In the genomic region with DNA sequence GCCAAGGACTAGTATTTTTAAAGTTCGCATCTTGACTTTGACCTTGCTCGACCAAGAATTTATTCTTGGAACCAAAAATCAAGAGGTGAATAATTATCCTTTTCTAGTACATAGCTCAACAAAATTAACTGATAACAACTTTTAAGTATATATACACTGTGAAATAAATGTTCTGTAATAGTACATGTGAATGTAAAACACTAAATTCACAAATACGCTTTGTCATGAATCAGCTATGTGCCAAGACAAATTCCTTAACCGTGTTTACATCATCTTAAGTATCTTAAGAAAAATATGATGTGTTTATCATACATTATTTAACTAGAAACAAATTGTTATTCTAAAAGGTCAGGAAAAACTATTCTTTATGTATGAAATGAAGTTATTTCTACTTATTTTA, we compare ENCODE assay signal across 26 cellular contexts.
A peak's percentile ranks its signal among the peaks of the same experiment; 100 is the strongest.
DNase-seq lines count a peak whose midpoint lies in the region; ATAC-seq and TF ChIP-seq lines count a peak whose summit lies in the region.
"Had no signal": no experiment of that assay in that cellular context is flagged by ENCODE, and none has a peak within 500 bp of the region (broad histone marks: within the 10 kb centered on the region; RNA-seq: fewer than 3 reads in every experiment).

No MANE protein-coding gene starts in this region.

- H3K36me3 Mint-ChIP-seq in activated CD4-positive, alpha-beta T cell treated with anti-CD3 and anti-CD28 coated beads for 36 hours (ENCODE audit: low read depth): peaks cover 26% of the 10 kb centered on the region

- H3K9me3 Mint-ChIP-seq in activated CD4-positive, alpha-beta T cell treated with anti-CD3 and anti-CD28 coated beads for 36 hours (ENCODE audit: low read depth): no peaks in the 10 kb centered on the region
- H3K9me3 Mint-ChIP-seq: activated CD4-positive, alpha-beta memory T cell treated with anti-CD3 and anti-CD28 coated beads, Interleukin-2, amount 10 ng/mL, durations not matched to agents 7 days and 5 days; activated naive CD8-positive, alpha-beta T cell treated with anti-CD3 and anti-CD28 coated beads, Interleukin-2, amount 10 ng/mL, durations not matched to agents 7 days and 5 days; brain; endodermal cell; naive B cell had no signal

- H3K27ac Mint-ChIP-seq in activated CD4-positive, alpha-beta T cell treated with anti-CD3 and anti-CD28 coated beads for 36 hours: no peak overlapping the region
- H3K27ac Mint-ChIP-seq: activated CD4-positive, alpha-beta memory T cell treated with anti-CD3 and anti-CD28 coated beads, Interleukin-2, amount 10 ng/mL, durations not matched to agents 7 days and 5 days; activated naive CD8-positive, alpha-beta T cell treated with anti-CD3 and anti-CD28 coated beads, Interleukin-2, amount 10 ng/mL, durations not matched to agents 7 days and 5 days; brain; endodermal cell had no signal

- H3K27me3 ChIP-seq in brain microvascular endothelial cell (replicated peaks): no peaks in the 10 kb centered on the region
- H3K27me3 ChIP-seq: BLaER1, colonic mucosa, foreskin keratinocyte, left lung, upper lobe of left lung had no signal

- ATAC-seq in activated CD4-positive, alpha-beta T cell treated with anti-CD3 and anti-CD28 coated beads for 36 hours: no peak
- no peak for ATAC-seq in left lobe of liver
- ATAC-seq: left lung had no signal

- peak overlapping the region; percentile 39; the same call in 1 of the 2 replicates for H3K27ac ChIP-seq in 22Rv1
- peak overlapping the region; percentile 68 for H3K27ac ChIP-seq in brain microvascular endothelial cell
- H3K27ac ChIP-seq: BLaER1, colonic mucosa, foreskin keratinocyte, upper lobe of left lung had no signal

- CTCF ChIA-PET in activated CD4-positive, alpha-beta T cell treated with anti-CD3 and anti-CD28 coated beads for 36 hours (lab: Charles Lee): interaction anchor here (0.6 to 1.4 kb wide), 2 partner anchors 10 to 352 kb away, joined by 4 read pairs; no protein-coding TSS in a partner anchor

- DNase-seq in HCEC 1CT (peak; percentile 81), brain microvascular endothelial cell (no peak), fibroblast of peridontal ligament (ENCODE audit: extremely low read depth) (peak; percentile 43), HuH-7.5 (ENCODE audit: low spot score) (no peak), left lobe of liver (ENCODE audit: low spot score) (no peak), Ammon's horn (ENCODE audit: low spot score) (no peak)
- no peak for DNase-seq in activated CD4-positive, alpha-beta T cell treated with anti-CD3 and anti-CD28 coated beads for 36 hours
- DNase-seq: activated CD4-positive, alpha-beta memory T cell treated with anti-CD3 and anti-CD28 coated beads, Interleukin-2, amount 10 ng/mL, durations not matched to agents 7 days and 5 days; activated effector memory CD4-positive, alpha-beta T cell treated with anti-CD3 and anti-CD28 coated beads, Interleukin-2, amount 50 U/mL, for 16 hours; activated naive CD8-positive, alpha-beta T cell treated with anti-CD3 and anti-CD28 coated beads, Interleukin-2, amount 10 ng/mL, durations not matched to agents 7 days and 5 days; colonic mucosa; endodermal cell; left lung; naive B cell; NCI-H1092 treated with DMSO at 0.1 percent for 48 hours; NCI-H2029; NCI-H2227 treated with DMSO at 0.1 percent for 48 hours; NCI-H774; Right ventricle myocardium superior; stimulated activated CD4-positive, alpha-beta T cell treated with anti-CD3 and anti-CD28 coated beads, Interleukin-2, amount 100 ng/mL, for 24 hours; upper lobe of left lung had no signal

- in situ Hi-C loops in brain microvascular endothelial cell (cut with HindIII; ENCODE audit: low pct_ligation_motif_present, low sequenced_read_pairs): no loop called here

- POLR2A ChIA-PET in activated CD4-positive, alpha-beta T cell treated with anti-CD3 and anti-CD28 coated beads for 36 hours (lab: Charles Lee): no interaction called here

- no peak for TF ChIP-seq CTCF in 22Rv1 (IDR thresholded peaks at IDR 0.05)
- no peak for TF ChIP-seq CTCF in brain microvascular endothelial cell (IDR thresholded peaks at IDR 0.05; ENCODE audit: low read depth, low read length, missing control alignments)

- no peak overlapping the region for H3K4me3 Mint-ChIP-seq in activated CD4-positive, alpha-beta T cell treated with anti-CD3 and anti-CD28 coated beads for 36 hours
- H3K4me3 Mint-ChIP-seq: activated CD4-positive, alpha-beta memory T cell treated with anti-CD3 and anti-CD28 coated beads, Interleukin-2, amount 10 ng/mL, durations not matched to agents 7 days and 5 days; activated naive CD8-positive, alpha-beta T cell treated with anti-CD3 and anti-CD28 coated beads, Interleukin-2, amount 10 ng/mL, durations not matched to agents 7 days and 5 days; brain; endodermal cell; naive B cell had no signal

- H3K27me3 Mint-ChIP-seq in activated CD4-positive, alpha-beta T cell treated with anti-CD3 and anti-CD28 coated beads for 36 hours: no peaks in the 10 kb centered on the region
- H3K27me3 Mint-ChIP-seq: activated CD4-positive, alpha-beta memory T cell treated with anti-CD3 and anti-CD28 coated beads, Interleukin-2, amount 10 ng/mL, durations not matched to agents 7 days and 5 days; activated naive CD8-positive, alpha-beta T cell treated with anti-CD3 and anti-CD28 coated beads, Interleukin-2, amount 10 ng/mL, durations not matched to agents 7 days and 5 days; naive B cell had no signal

- H3K4me1 Mint-ChIP-seq in activated CD4-positive, alpha-beta T cell treated with anti-CD3 and anti-CD28 coated beads for 36 hours: peaks cover 2% of the 10 kb centered on the region
- H3K4me1 Mint-ChIP-seq: activated CD4-positive, alpha-beta memory T cell treated with anti-CD3 and anti-CD28 coated beads, Interleukin-2, amount 10 ng/mL, durations not matched to agents 7 days and 5 days; activated naive CD8-positive, alpha-beta T cell treated with anti-CD3 and anti-CD28 coated beads, Interleukin-2, amount 10 ng/mL, durations not matched to agents 7 days and 5 days; brain; endodermal cell; naive B cell had no signal

- no peak overlapping the region for H3K4me3 ChIP-seq in brain microvascular endothelial cell (ENCODE audit: low read depth, low read length)
- H3K4me3 ChIP-seq: BLaER1, colonic mucosa, left lung, smooth muscle cell, upper lobe of left lung had no signal

- intact Hi-C loops in activated CD4-positive, alpha-beta T cell treated with anti-CD3 and anti-CD28 coated beads for 36 hours (cut with DNase I, micrococcal nuclease): no loop called here

- H3K36me3 ChIP-seq in brain microvascular endothelial cell (replicated peaks): peaks cover 6% of the 10 kb centered on the region
- H3K36me3 ChIP-seq: colonic mucosa had no signal

Comparison
In these comparisons a context has a peak if more than half of its experiments do, and no peak if none do; other contexts are left out.
1. DNase-seq: peak in HCEC 1CT (single experiment) and fibroblast of peridontal ligament (single experiment); none in brain microvascular endothelial cell (single experiment), activated CD4-positive, alpha-beta T cell treated with anti-CD3 and anti-CD28 coated beads for 36 hours (single experiment), HuH-7.5 (single experiment), left lobe of liver (single experiment) and Ammon's horn (single experiment).